In the genomic region with DNA sequence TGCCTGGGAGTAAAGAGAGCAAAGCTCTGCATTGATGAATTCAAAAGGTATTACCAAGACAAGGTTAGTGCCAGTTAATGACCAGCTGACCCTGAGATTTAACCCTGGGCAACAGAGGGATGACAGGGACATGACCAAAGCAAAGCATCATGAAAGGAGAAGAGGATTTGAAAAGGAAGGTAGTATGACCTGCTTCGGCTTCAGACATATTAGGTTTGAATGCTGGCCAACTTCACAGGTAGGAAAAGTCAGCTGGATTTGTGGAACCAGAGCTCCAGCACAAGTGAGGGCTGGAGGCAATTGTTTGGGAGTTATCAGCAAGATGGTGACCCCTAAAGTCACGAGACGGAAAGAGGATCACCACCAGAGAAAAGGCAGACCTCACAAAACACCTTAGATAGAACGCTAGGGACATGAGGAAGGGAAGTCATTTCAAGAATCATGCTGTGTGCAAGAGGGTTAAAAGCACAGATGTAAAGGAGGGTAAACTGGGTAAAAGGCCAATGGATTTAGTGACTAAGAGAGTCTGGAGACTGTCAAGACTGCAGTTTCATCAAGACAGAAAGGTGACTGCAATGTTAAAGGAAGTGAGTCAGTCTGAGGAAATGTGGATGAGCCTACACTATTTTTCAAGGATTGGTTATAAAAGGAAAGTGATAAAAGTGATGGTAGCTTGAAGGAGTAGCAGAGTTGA, we compare ENCODE assay signal across 11 cellular contexts. TPM values are rescaled to one million over a fixed set of nuclear protein-coding genes. Genes with fewer than 3 reads are reported as not detected.
A peak's percentile ranks its signal among the peaks of the same experiment; 100 is the strongest.
DNase-seq lines count a peak whose midpoint lies in the region; ATAC-seq and TF ChIP-seq lines count a peak whose summit lies in the region.
"Had no signal": no experiment of that assay in that cellular context is flagged by ENCODE, and none has a peak within 500 bp of the region (broad histone marks: within the 10 kb centered on the region; RNA-seq: fewer than 3 reads in every experiment).

No MANE protein-coding gene starts in this region.

- no peak for TF ChIP-seq POLR2A in thyroid gland (IDR thresholded peaks at IDR 0.05)

- peaks cover 12% of the 10 kb centered on the region for H3K79me1 ChIP-seq in mesendoderm (ENCODE audit: low read length)

- H3K9ac ChIP-seq in mesendoderm (ENCODE audit: low read length) = no peak overlapping the region

- DNase-seq in DMS53 treated with DMSO at 0.1 percent for 48 hours (lab: John Stamatoyannopoulos, UW; ENCODE audit: unreplicated experiment) (peak; percentile 6), SW480 (ENCODE audit: low spot score) (peak; percentile 55), mesendoderm (peak; percentile 50), NCI-H345 treated with DMSO at 0.1 percent for 48 hours (lab: John Stamatoyannopoulos, UW; ENCODE audit: unreplicated experiment) (no peak), thyroid gland (no peak), cortex of kidney (lab: John Stamatoyannopoulos, UW) (no peak), T-helper 17 cell (no peak)
- DNase-seq: activated CD4-positive, alpha-beta T cell treated with anti-CD3 and anti-CD28 coated beads, Interleukin-2, amount 50 U/mL, for 4 hours; left cardiac atrium; upper lobe of left lung had no signal

- H4K5ac ChIP-seq in mesendoderm (ENCODE audit: low read length) = no peak overlapping the region

- H3K4me1 ChIP-seq in mesendoderm (ENCODE audit: control insufficient read depth, low read depth, low read length) (no peaks in the 10 kb centered on the region), thyroid gland (peaks cover 21 to 25% of the 10 kb centered on the region in 2 donors)

- no peak overlapping the region for H3K4me2 ChIP-seq in mesendoderm (ENCODE audit: low read length)

- H3K4ac ChIP-seq in mesendoderm (ENCODE audit: low read depth, low read length) = no peak overlapping the region

- H3K27me3 Mint-ChIP-seq in T-helper 17 cell = peaks cover 8% of the 10 kb centered on the region

- ATAC-seq in HG02623 (IDR thresholded peaks at IDR 0.05; ENCODE audit: unreplicated experiment) (peak; percentile 55), T-helper 17 cell (no peak)

- no peak overlapping the region for H3K18ac ChIP-seq in mesendoderm (ENCODE audit: low read length)

- intact Hi-C loops in thyroid gland (cut with DNase I) = no loop called here

- no peaks in the 10 kb centered on the region for H3K9me3 ChIP-seq in thyroid gland
- no peaks in the 10 kb centered on the region for H3K9me3 ChIP-seq in T-helper 17 cell (ENCODE audit: control insufficient read depth, low read length, poor library complexity, severe bottlenecking)
- H3K9me3 ChIP-seq: upper lobe of left lung had no signal

- H3K79me2 ChIP-seq in mesendoderm (ENCODE audit: control insufficient read depth, insufficient read depth, low read length) = peaks cover 4% of the 10 kb centered on the region

- H3K4me1 Mint-ChIP-seq in T-helper 17 cell = no peaks in the 10 kb centered on the region

- no peak overlapping the region for H3K27ac Mint-ChIP-seq in T-helper 17 cell

- no peak overlapping the region for H3K23ac ChIP-seq in mesendoderm (ENCODE audit: low read length)

- H3K36me3 ChIP-seq in mesendoderm (ENCODE audit: control insufficient read depth, insufficient read depth, low read length) = no peaks in the 10 kb centered on the region
- no peaks in the 10 kb centered on the region for H3K36me3 ChIP-seq in thyroid gland
- H3K36me3 ChIP-seq: upper lobe of left lung had no signal

- no peak overlapping the region for H3K4me3 Mint-ChIP-seq in T-helper 17 cell

- no peak for TF ChIP-seq CTCF in thyroid gland (IDR thresholded peaks at IDR 0.05)

- H3K27ac ChIP-seq in mesendoderm (ENCODE audit: low read depth, low read length) (no peak overlapping the region), thyroid gland (peak overlapping the region in 1 of 3 donors; percentile 26)

- no peak overlapping the region for H2BK5ac ChIP-seq in mesendoderm (ENCODE audit: low read length)

- WGBS in mesendoderm (ENCODE audit: extremely low coverage, insufficient coverage, low lambda C conversion rate) = no CpG with 5 or more reads among the region's 4 CpGs
- WGBS in thyroid gland, 2 donors = 88 to 96% methylated on average over 4 of the region's 4 CpGs

- H3K27me3 ChIP-seq in mesendoderm (ENCODE audit: insufficient read depth, low read length, poor library complexity) (no peaks in the 10 kb centered on the region), thyroid gland (no peaks in the 10 kb centered on the region)
- H3K27me3 ChIP-seq: upper lobe of left lung had no signal

- H3K56ac ChIP-seq in mesendoderm (ENCODE audit: low read length) = no peak overlapping the region

- H2AK5ac ChIP-seq in mesendoderm (ENCODE audit: low read length) = no peak overlapping the region

- no peak overlapping the region for H2BK15ac ChIP-seq in mesendoderm (replicated peaks; ENCODE audit: low read depth)

- no peak overlapping the region for H3K4me3 ChIP-seq in mesendoderm (ENCODE audit: low read length)
- no peak overlapping the region for H3K4me3 ChIP-seq in thyroid gland (replicated peaks in 1 of 3)
- H3K4me3 ChIP-seq: upper lobe of left lung had no signal

- H3K36me3 Mint-ChIP-seq in T-helper 17 cell (ENCODE audit: low read depth) = no peaks in the 10 kb centered on the region

- H2BK120ac ChIP-seq in mesendoderm (ENCODE audit: low read depth, low read length) = no peak overlapping the region

- H4K8ac ChIP-seq in mesendoderm (ENCODE audit: low read depth, low read length) = no peak overlapping the region

RNA-seq across cellular contexts. Expression of a gene that starts 45.6 kb away (rescaled TPM):
- polyA plus RNA-seq in mesendoderm (2013, experiment 1 of 2) = 10.7 TPM
- 10.5 TPM for polyA plus RNA-seq in mesendoderm (2013, experiment 2 of 2)
- 10 to 100 TPM; 29.0 to 41.7 (median 32.5) TPM for total RNA-seq in thyroid gland
- under 1 TPM; 0.16 to 0.42 TPM for total RNA-seq in T-helper 17 cell

Comparison
In these comparisons a context has a peak if more than half of its experiments do, and no peak if none do; other contexts are left out.
1. DNase-seq: peak in DMS53 treated with DMSO at 0.1 percent for 48 hours (single experiment), SW480 (single experiment) and mesendoderm (single experiment); none in NCI-H345 treated with DMSO at 0.1 percent for 48 hours (single experiment), thyroid gland (0 of 2), cortex of kidney (single experiment) and T-helper 17 cell (0 of 3).
2. RNA of a gene that starts 45.6 kb away (total RNA-seq): 29.0 to 41.7 TPM in thyroid gland; 0.16 to 0.42 TPM in T-helper 17 cell; every median in the first group is over 10 times any median in the second.